1 cellular context compared by ENCODE assay signal in genomic region chr22:20392365-20392881, GRCh38.
A peak's percentile ranks its signal among the peaks of the same experiment; 100 is the strongest.
TF ChIP-seq lines count a peak whose summit lies in the region.

No MANE protein-coding gene starts in this region.

TF ChIP-seq in K562, 482 proteins besides CTCF, POLR2A, EP300 and RAD21:
- TF ChIP-seq KLF1 (tag; IDR thresholded peaks at IDR 0.05) = 0 out of 2 replicates have a peak, but pooled peaks have one; percentile 14
- TF ChIP-seq RBFOX2 (IDR thresholded peaks at IDR 0.05; ENCODE audit: low read depth, low read length) = 0 out of 2 replicates have a peak, but pooled peaks have one; percentile 17
- peak; percentile 36 for TF ChIP-seq FIP1L1 (IDR thresholded peaks at IDR 0.05; ENCODE audit: low read depth, low read length, poor library complexity, severe bottlenecking)
- TF ChIP-seq SAFB (IDR thresholded peaks at IDR 0.05; ENCODE audit: borderline replicate concordance, low read depth, low read length) = 0 out of 2 replicates have a peak, but pooled peaks have one; percentile 21
- TF ChIP-seq, protein P1, sequence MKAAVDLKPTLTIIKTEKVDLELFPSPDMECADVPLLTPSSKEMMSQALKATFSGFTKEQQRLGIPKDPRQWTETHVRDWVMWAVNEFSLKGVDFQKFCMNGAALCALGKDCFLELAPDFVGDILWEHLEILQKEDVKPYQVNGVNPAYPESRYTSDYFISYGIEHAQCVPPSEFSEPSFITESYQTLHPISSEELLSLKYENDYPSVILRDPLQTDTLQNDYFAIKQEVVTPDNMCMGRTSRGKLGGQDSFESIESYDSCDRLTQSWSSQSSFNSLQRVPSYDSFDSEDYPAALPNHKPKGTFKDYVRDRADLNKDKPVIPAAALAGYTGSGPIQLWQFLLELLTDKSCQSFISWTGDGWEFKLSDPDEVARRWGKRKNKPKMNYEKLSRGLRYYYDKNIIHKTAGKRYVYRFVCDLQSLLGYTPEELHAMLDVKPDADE (conservative IDR thresholded peaks at IDR 0.05; ENCODE audit: control insufficient read depth, low read depth, low read length) = 0 out of 2 replicates have a peak, but pooled peaks have one; percentile 10
- TF ChIP-seq PCBP1 (IDR thresholded peaks at IDR 0.05; ENCODE audit: low read depth, low read length, poor library complexity, severe bottlenecking) = peak; percentile 72
